In genomic region chr1:6485140-6485936, GRCh38 we compare ENCODE assay signal across 9 cellular contexts. TPM values are rescaled to one million over a fixed set of nuclear protein-coding genes. Genes with fewer than 3 reads are reported as not detected.
DNase-seq lines count a peak whose midpoint lies in the region; ATAC-seq and TF ChIP-seq lines count a peak whose summit lies in the region.
"Had no signal": no experiment of that assay in that cellular context is flagged by ENCODE, and none has a peak within 500 bp of the region (broad histone marks: within the 10 kb centered on the region; RNA-seq: fewer than 3 reads in every experiment).

No MANE protein-coding gene starts in this region.

- peaks cover 7% of the 10 kb centered on the region for H3K36me3 ChIP-seq in mammary epithelial cell (ENCODE audit: insufficient read depth, low read length)
- H3K36me3 ChIP-seq in iPS-20b (ENCODE audit: insufficient read depth, low read depth, low read length): no peaks in the 10 kb centered on the region
- no peaks in the 10 kb centered on the region for H3K36me3 ChIP-seq in spleen

- intact Hi-C loops in mammary epithelial cell (cut with micrococcal nuclease): loop anchor here (5.0 to 10.0 kb wide), 2 partner anchors 142 to 729 kb away; no protein-coding TSS in a partner anchor
- intact Hi-C loops in spleen (cut with DNase I; ENCODE audit: low total_unique reads): loop anchor here (5.0 kb wide), 2 partner anchors 62 to 162 kb away; no protein-coding TSS in a partner anchor

- peak overlapping the region; percentile 80 for H3K4me2 ChIP-seq in mammary epithelial cell (ENCODE audit: insufficient read depth, low read depth, low read length)

- BruUV-seq in mammary epithelial cell (replicated peaks; lab: Mats Ljungman, UMichigan): no TSS peak

- ATAC-seq in GM19397 (IDR thresholded peaks at IDR 0.05; ENCODE audit: unreplicated experiment) (no peak), HG02885 (IDR thresholded peaks at IDR 0.05; ENCODE audit: poor library complexity, unreplicated experiment) (no peak), HG03175 (IDR thresholded peaks at IDR 0.05; ENCODE audit: unreplicated experiment) (no peak)

- peaks cover 92% of the 10 kb centered on the region for H3K79me2 ChIP-seq in mammary epithelial cell (ENCODE audit: insufficient read depth, low read length)

- dilution Hi-C loops in mammary epithelial cell (cut with HindIII; ENCODE audit: low sequenced_read_pairs): no loop called here

- CTCF ChIA-PET in mammary epithelial cell (lab: Charles Lee; ENCODE audit: low non-redundant PET): no interaction called here

- no peaks in the 10 kb centered on the region for H4K20me1 ChIP-seq in mammary epithelial cell (ENCODE audit: insufficient read depth, low read length)

- H3K9me3 ChIP-seq in mammary epithelial cell (replicated peaks; ENCODE audit: insufficient read depth, low read length) (no peaks in the 10 kb centered on the region), iPS-20b (ENCODE audit: insufficient read depth, low read depth, low read length) (no peaks in the 10 kb centered on the region), spleen (no peaks in the 10 kb centered on the region)

- in situ Hi-C loops in mammary epithelial cell (cut with MboI; ENCODE audit: low sequenced_read_pairs in 2 of 2): no loop called here

- H3K4me1 ChIP-seq in mammary epithelial cell (ENCODE audit: insufficient read depth, low read length) (peaks cover 46% of the 10 kb centered on the region), iPS-20b (ENCODE audit: insufficient read depth, low read length) (peaks cover 6% of the 10 kb centered on the region; the same call in 1 of the 2 replicates), spleen (peaks cover 6 to 70% (median 42%) of the 10 kb centered on the region in 6 donors)

- H3K9ac ChIP-seq in mammary epithelial cell (ENCODE audit: insufficient read depth, low read length) (no peak overlapping the region), iPS-20b (ENCODE audit: low read depth, low read length) (peak overlapping the region; percentile 73; the same call in 1 of the 2 replicates)

- H3K27me3 ChIP-seq in mammary epithelial cell (ENCODE audit: insufficient read depth, low read length) (no peaks in the 10 kb centered on the region), iPS-20b (ENCODE audit: insufficient read depth, low read length) (peaks cover 20% of the 10 kb centered on the region), spleen (replicated peaks in 1 of 7) (peaks cover 0 to 46% (median 19%) of the 10 kb centered on the region in 7 donors)

- DNase-seq in HFF-Myc (ENCODE audit: extremely low read depth, low read depth): no peak
- no peak for DNase-seq in mammary epithelial cell
- no peak for DNase-seq in spleen
- no peak for DNase-seq in pons (ENCODE audit: low spot score)
- DNase-seq: head of caudate nucleus had no signal

- no peak for TF ChIP-seq CTCF in HFF-Myc (IDR thresholded peaks at IDR 0.05; ENCODE audit: low read depth, low read length, missing control alignments)
- no peak for TF ChIP-seq CTCF in mammary epithelial cell (conservative IDR thresholded peaks at IDR 0.05 in 1 of 2, IDR thresholded peaks at IDR 0.05 in 1 of 2; ENCODE audit: extremely low read depth in 1 of 2, insufficient read depth in 1 of 2, low read depth in 1 of 2, low read length in 2 of 2)
- TF ChIP-seq CTCF in spleen (IDR thresholded peaks at IDR 0.05 in 8 of 11, conservative IDR thresholded peaks at IDR 0.05 in 3 of 11): peak in 1 of 11 experiments; percentile 6

- H3K27ac ChIP-seq in mammary epithelial cell (ENCODE audit: insufficient read depth, low read depth, low read length): no peak overlapping the region
- H3K27ac ChIP-seq in iPS-20b (ENCODE audit: low read length): no peak overlapping the region
- peak overlapping the region in 6 of 8 donors; percentile 55 to 86 (median 81) for H3K27ac ChIP-seq in spleen

- peak overlapping the region; percentile 50 for H3K4me3 ChIP-seq in HFF-Myc (replicated peaks; ENCODE audit: low read depth, low read length)
- peak overlapping the region; percentile 12 to 43 (median 42) for H3K4me3 ChIP-seq in mammary epithelial cell (replicated peaks in 1 of 3; ENCODE audit: insufficient read depth in 1 of 3, low read depth in 2 of 3, low read length in 3 of 3)
- H3K4me3 ChIP-seq in iPS-20b (ENCODE audit: low read length): peak overlapping the region; percentile 68
- peak overlapping the region; percentile 20 to 68 (median 40) for H3K4me3 ChIP-seq in spleen

- H2AFZ ChIP-seq in mammary epithelial cell (ENCODE audit: low read depth, low read length): no peak overlapping the region

- no peak for TF ChIP-seq POLR2A in spleen (IDR thresholded peaks at IDR 0.05)

- 10% methylated on average over 2 of the region's 75 CpGs for WGBS in mammary epithelial cell (ENCODE audit: low coverage, missing lambda C conversion rate)
- 1 to 6% (median 3%) methylated on average over 19 to 75 of the region's 75 CpGs for WGBS in spleen, 5 donors

RNA-seq across cellular contexts. Expression of gene PLEKHG5, which starts 6.1 kb away (rescaled TPM):
- total RNA-seq in mammary epithelial cell (10 to 100 TPM; 19.0 to 88.8 TPM), spleen (100 to 1,000 TPM in 1 of 7 donors, 10 to 100 TPM in 6; 34.7 to 120 (median 60.1) TPM)
- polyA plus RNA-seq in mammary epithelial cell (25.3 TPM), spleen (10 to 100 TPM in 2 of 3 donors, 1 to 10 TPM in 1; 6.4 to 66.9 (median 29.7) TPM)
- 20.3 TPM for polyA minus RNA-seq in mammary epithelial cell

RNA-seq across cellular contexts. Expression of gene TNFRSF25, which starts 19.4 kb away (rescaled TPM):
- total RNA-seq in mammary epithelial cell (10 to 100 TPM in 1 of 2 donors, 1 to 10 TPM in 1; 6.7 to 60.9 TPM), spleen (100 to 1,000 TPM in 1 of 7 donors, 10 to 100 TPM in 6; 39.7 to 103 (median 65.4) TPM)
- polyA plus RNA-seq in mammary epithelial cell (21.0 TPM), spleen (100 to 1,000 TPM in 2 of 3 donors, 10 to 100 TPM in 1; 30.9 to 147 (median 102) TPM)
- polyA minus RNA-seq in mammary epithelial cell: 5.8 TPM

Comparison
In these comparisons a context has a peak if more than half of its experiments do, and no peak if none do; other contexts are left out.
1. H3K27ac ChIP-seq: peak in spleen (6 of 8); none in mammary epithelial cell (single experiment) and iPS-20b (single experiment).
2. Peak in every context shown above with its lines, with median percentiles within 50 percentile points of each other: H3K4me3 ChIP-seq.